Comparison of ENCODE assay signal across 23 cellular contexts in genomic region chr4:52824270-52824602, GRCh38. TPM values are rescaled to one million over a fixed set of nuclear protein-coding genes. Genes with fewer than 3 reads are reported as not detected.
DNase-seq lines count a peak whose midpoint lies in the region; ATAC-seq, FAIRE-seq and TF ChIP-seq lines count a peak whose summit lies in the region.
"Had no signal": no experiment of that assay in that cellular context is flagged by ENCODE, and none has a peak within 500 bp of the region (broad histone marks: within the 10 kb centered on the region; RNA-seq: fewer than 3 reads in every experiment).

No MANE protein-coding gene starts in this region.

- no peak overlapping the region for H3K4me2 ChIP-seq in HepG2 (ENCODE audit: low read depth, low read length)
- H3K4me2 ChIP-seq in fibroblast of lung (ENCODE audit: extremely low read depth, insufficient read depth, low read length): no peak overlapping the region
- H3K4me2 ChIP-seq: GM23338 had no signal

- 95% methylated on average over 5 of the region's 6 CpGs for WGBS in HepG2 (ENCODE audit: low lambda C conversion rate)
- WGBS in right lobe of liver (ENCODE audit: insufficient coverage, low coverage, low lambda C conversion rate, missing lambda C conversion rate): 100% methylated on average over 1 of the region's 6 CpGs
- WGBS in pancreas, 2 donors: 95 to 96% methylated on average over 6 of the region's 6 CpGs

- no peak for TF ChIP-seq RAD21 in HepG2 (CRISPR knock-in tag; IDR thresholded peaks at IDR 0.05)

- H3K4me3 ChIP-seq in HepG2 (replicated peaks in 1 of 3; ENCODE audit: insufficient read depth in 1 of 3, low read depth in 2 of 3, low read length in 3 of 3) (no peak overlapping the region), right lobe of liver (no peak overlapping the region), fibroblast of lung (replicated peaks in 1 of 4; ENCODE audit: control extremely low read depth in 1 of 4, insufficient read depth in 1 of 4, low read depth in 3 of 4, low read length in 4 of 4) (no peak overlapping the region), pancreas (no peak overlapping the region), vagina (no peak overlapping the region)
- H3K4me3 ChIP-seq in effector memory CD4-positive, alpha-beta T cell (ENCODE audit: insufficient read depth, low read depth, low read length, poor library complexity, severe bottlenecking): no peak overlapping the region
- H3K4me3 ChIP-seq: ascending aorta, GM12878, GM23338, skin epidermis, upper lobe of left lung had no signal

- POLR2A ChIA-PET in HepG2 (lab: Yijun Ruan, JAX): interaction anchor here (1.0 kb wide), 1 partner anchor 112 kb away, joined by 3 read pairs; no protein-coding TSS in a partner anchor

- H3K36me3 ChIP-seq in HepG2 (replicated peaks in 1 of 2; ENCODE audit: control insufficient read depth in 1 of 2, insufficient read depth in 2 of 2, low read length in 2 of 2): no peaks in the 10 kb centered on the region
- no peaks in the 10 kb centered on the region for H3K36me3 ChIP-seq in right lobe of liver
- H3K36me3 ChIP-seq in fibroblast of lung (ENCODE audit: control insufficient read depth, insufficient read depth, low read length): no peaks in the 10 kb centered on the region
- no peaks in the 10 kb centered on the region for H3K36me3 ChIP-seq in pancreas
- no peaks in the 10 kb centered on the region for H3K36me3 ChIP-seq in vagina
- no peaks in the 10 kb centered on the region for H3K36me3 ChIP-seq in effector memory CD4-positive, alpha-beta T cell (ENCODE audit: control insufficient read depth, insufficient read depth, low read length)
- H3K36me3 ChIP-seq: ascending aorta, upper lobe of left lung had no signal

- in situ Hi-C loops in HepG2 (cut with HindIII; ENCODE audit: extremely low pct_ligation_motif_present, low pct_unique_long_range_greater_than_20kb): no loop called here

- TF ChIP-seq POLR2A in HepG2 (IDR thresholded peaks at IDR 0.05; ENCODE audit: insufficient read depth in 1 of 2, low read depth in 2 of 2, low read length in 2 of 2) (no peak), right lobe of liver (IDR thresholded peaks at IDR 0.05) (no peak), vagina (IDR thresholded peaks at IDR 0.05) (no peak)

- H3K4me1 ChIP-seq in HepG2 (ENCODE audit: insufficient read depth, low read length) (peaks cover 19% of the 10 kb centered on the region), right lobe of liver (no peaks in the 10 kb centered on the region), fibroblast of lung (ENCODE audit: control insufficient read depth, extremely low read depth, insufficient read depth, low read length) (peaks cover 17% of the 10 kb centered on the region), pancreas (no peaks in the 10 kb centered on the region), vagina (peaks cover 29% of the 10 kb centered on the region)
- H3K4me1 ChIP-seq in effector memory CD4-positive, alpha-beta T cell (ENCODE audit: control insufficient read depth, insufficient read depth, low read length, poor library complexity, severe bottlenecking): peaks cover 7% of the 10 kb centered on the region
- H3K4me1 ChIP-seq: ascending aorta had no signal

- CTCF ChIA-PET in HepG2 (lab: Yijun Ruan, JAX; ENCODE audit: low intra/inter-chr PET ratio, low total read pairs): no interaction called here

- TF ChIP-seq EP300 in HepG2 (IDR thresholded peaks at IDR 0.05; ENCODE audit: low read depth in 2 of 2, low read length in 2 of 2) (no peak), HepG2 (CRISPR knock-in tag; IDR thresholded peaks at IDR 0.05; ENCODE audit: borderline replicate concordance) (no peak)

- H3K27ac ChIP-seq in HepG2 (ENCODE audit: extremely low read length, insufficient read depth, low read length) (no peak overlapping the region), right lobe of liver (no peak overlapping the region), fibroblast of lung (ENCODE audit: insufficient read depth, low read length) (peak overlapping the region; percentile 44), pancreas (peak overlapping the region in 3 of 4 donors; percentile 42 to 60 (median 50)), vagina (peak overlapping the region; percentile 64)
- H3K27ac ChIP-seq in effector memory CD4-positive, alpha-beta T cell (ENCODE audit: insufficient read depth, low read length, poor library complexity, severe bottlenecking): no peak overlapping the region
- H3K27ac ChIP-seq: ascending aorta had no signal

- intact Hi-C loops in HepG2 (cut with micrococcal nuclease; ENCODE audit: unreplicated experiment): no loop called here
- intact Hi-C loops in right lobe of liver (cut with DNase I): no loop called here
- intact Hi-C loops in pancreas (cut with DNase I): no loop called here
- intact Hi-C loops in vagina (cut with DNase I): no loop called here

- no TSS peak for BruUV-seq in HepG2 (replicated peaks; lab: Mats Ljungman, UMichigan)

- TF ChIP-seq CTCF in HepG2 (CRISPR knock-in tag; IDR thresholded peaks at IDR 0.05) (no peak), right lobe of liver (IDR thresholded peaks at IDR 0.05) (no peak), fibroblast of lung (conservative IDR thresholded peaks at IDR 0.05 in 1 of 2, IDR thresholded peaks at IDR 0.05 in 1 of 2; ENCODE audit: low read depth in 1 of 2, low read length in 2 of 2) (no peak), pancreas (IDR thresholded peaks at IDR 0.05) (no peak), vagina (IDR thresholded peaks at IDR 0.05) (no peak)

- no peaks in the 10 kb centered on the region for H3K9me3 ChIP-seq in HepG2 (ENCODE audit: low read length)
- H3K9me3 ChIP-seq in right lobe of liver: no peaks in the 10 kb centered on the region
- H3K9me3 ChIP-seq in fibroblast of lung (ENCODE audit: control insufficient read depth, insufficient read depth, low read depth, low read length): no peaks in the 10 kb centered on the region
- H3K9me3 ChIP-seq in pancreas: no peaks in the 10 kb centered on the region
- H3K9me3 ChIP-seq in vagina: no peaks in the 10 kb centered on the region
- no peaks in the 10 kb centered on the region for H3K9me3 ChIP-seq in effector memory CD4-positive, alpha-beta T cell (ENCODE audit: control insufficient read depth, low read length)
- H3K9me3 ChIP-seq: ascending aorta, upper lobe of left lung had no signal

- H3K27me3 ChIP-seq in HepG2 (ENCODE audit: control insufficient read depth in 1 of 2, insufficient read depth in 2 of 2, low read length in 2 of 2) (no peaks in the 10 kb centered on the region), right lobe of liver (no peaks in the 10 kb centered on the region), fibroblast of lung (ENCODE audit: control insufficient read depth, insufficient read depth, low read length) (no peaks in the 10 kb centered on the region), pancreas (no peaks in the 10 kb centered on the region), vagina (no peaks in the 10 kb centered on the region)
- no peaks in the 10 kb centered on the region for H3K27me3 ChIP-seq in effector memory CD4-positive, alpha-beta T cell (replicated peaks; ENCODE audit: control insufficient read depth, insufficient read depth, low read length, poor library complexity, severe bottlenecking)
- H3K27me3 ChIP-seq: ascending aorta, upper lobe of left lung had no signal

- no peak overlapping the region for H2AFZ ChIP-seq in HepG2 (ENCODE audit: low read length)
- no peak overlapping the region for H2AFZ ChIP-seq in fibroblast of lung (ENCODE audit: low read length)

- FAIRE-seq in HepG2 (lab: Jason Lieb, UNC) (no peak), pancreas (lab: Jason Lieb, UNC) (no peak)
- FAIRE-seq: GM12878, GM19239, TTC549 had no signal

- no peak for ATAC-seq in HepG2
- ATAC-seq in right lobe of liver: no peak
- no peak for ATAC-seq in pancreas
- ATAC-seq: GM12878, GM23338 had no signal

- H3K79me2 ChIP-seq in HepG2 (ENCODE audit: insufficient read depth, low read length): no peaks in the 10 kb centered on the region
- H3K79me2 ChIP-seq in fibroblast of lung (ENCODE audit: control insufficient read depth, insufficient read depth, low read length): no peaks in the 10 kb centered on the region

- DNase-seq in HepG2 (ENCODE audit: low spot score) (no peak), right lobe of liver (no peak), fibroblast of lung (ENCODE audit: low read depth in 2 of 2) (no peak), pancreas (no peak), vagina (ENCODE audit: extremely low spot score in 2 of 2) (peak in 1 of 2 donors; percentile 82), inferior parietal cortex (ENCODE audit: extremely low spot score) (no peak), NCI-H1694 (lab: John Stamatoyannopoulos, UW) (no peak)
- no peak for DNase-seq in effector memory CD4-positive, alpha-beta T cell
- DNase-seq: activated CD4-positive, alpha-beta T cell treated with anti-CD3 and anti-CD28 coated beads for 4 hours; activated naive CD4-positive, alpha-beta T cell treated with Interleukin-2 at 50 U/mL for 16 hours; CD4-positive, alpha-beta memory T cell; effector CD8-positive, alpha-beta T cell; head of caudate nucleus; KBM-7; NCI-H187 treated with DMSO at 0.1 percent for 48 hours; stimulated activated CD4-positive, alpha-beta T cell treated with anti-CD3 and anti-CD28 coated beads, Interleukin-2, amount 100 ng/mL, for 48 hours had no signal

- H4K20me1 ChIP-seq in HepG2 (ENCODE audit: insufficient read depth, low read length) (no peaks in the 10 kb centered on the region), fibroblast of lung (ENCODE audit: control insufficient read depth, extremely low read depth, insufficient read depth, low read length) (no peaks in the 10 kb centered on the region)

- no peak overlapping the region for H3K9ac ChIP-seq in HepG2 (ENCODE audit: insufficient read depth, low read depth, low read length)
- no peak overlapping the region for H3K9ac ChIP-seq in fibroblast of lung (ENCODE audit: insufficient read depth, low read length)

RNA-seq across cellular contexts. Expression of gene RASL11B, which starts 37.9 kb away (rescaled TPM):
- total RNA-seq in HepG2 (2016; rRNA removed; fragmentation: Illumina TruSeq; extraction: Trizol): 0.07 TPM in 1 of 2 replicates, not detected in the other
- total RNA-seq in HepG2 (2016; cell fraction: cytosol; rRNA removed; fragmentation: Illumina TruSeq; extraction: Trizol; ENCODE audit: low read depth): not detected in 2 replicates
- not detected in 2 replicates for total RNA-seq in HepG2 (2016; cell fraction: insoluble cytoplasmic fraction; rRNA removed; fragmentation: Illumina TruSeq; extraction: Trizol)
- total RNA-seq in HepG2 (2016; cell fraction: membrane; rRNA removed; fragmentation: Illumina TruSeq; extraction: Trizol): not detected in 2 replicates
- total RNA-seq in HepG2 (2016; cell fraction: nucleus; rRNA removed; fragmentation: Illumina TruSeq; extraction: Trizol): not detected in 2 replicates
- polyA plus RNA-seq in HepG2 (2011; rRNA removed): 0.12 and 0.20 TPM in 2 replicates
- 0.03 and 0.08 TPM in 2 replicates for polyA plus RNA-seq in HepG2 (2011; cell fraction: cytosol; rRNA removed)
- polyA plus RNA-seq in HepG2 (2011; cell fraction: nucleus; rRNA removed): 0.07 TPM in 1 of 2 replicates, not detected in the other
- not detected in 2 replicates for polyA plus RNA-seq in HepG2 (2012)
- polyA plus RNA-seq in HepG2 (2016; cell fraction: cytosol; fragmentation: Illumina TruSeq; extraction: Trizol; ENCODE audit: low read depth): not detected in 2 replicates
- 0.19 TPM in 1 of 2 replicates, not detected in the other for polyA plus RNA-seq in HepG2 (2016; cell fraction: insoluble cytoplasmic fraction; fragmentation: Illumina TruSeq; extraction: Trizol; ENCODE audit: low read depth)
- not detected in 2 replicates for polyA plus RNA-seq in HepG2 (2016; cell fraction: membrane; fragmentation: Illumina TruSeq; extraction: Trizol; ENCODE audit: low read depth)
- not detected in 2 replicates for polyA plus RNA-seq in HepG2 (2016; cell fraction: nucleus; fragmentation: Illumina TruSeq; extraction: Trizol; ENCODE audit: insufficient read depth, low read depth)
- polyA minus RNA-seq in HepG2 (2011; rRNA and poly(A)+ RNA removed; ENCODE audit: low replicate concordance): not detected in 2 replicates
- not detected in 2 replicates for polyA minus RNA-seq in HepG2 (2011; cell fraction: cytosol; rRNA and poly(A)+ RNA removed)
- not detected in 2 replicates for polyA minus RNA-seq in HepG2 (2011; cell fraction: nucleus; rRNA and poly(A)+ RNA removed)
- 1 to 10 TPM in 1 of 6 experiments, under 1 TPM in 5; 0.26 to 1.3 (median 0.37) TPM for total RNA-seq in right lobe of liver
- total RNA-seq in fibroblast of lung: 0.26 and 2.1 TPM in 2 replicates
- 2.3 and 15.2 TPM in 2 replicates for polyA plus RNA-seq in fibroblast of lung
- polyA plus RNA-seq in fibroblast of lung (2012): 1.6 and 9.0 TPM in 2 replicates
- polyA minus RNA-seq in fibroblast of lung (ENCODE audit: low replicate concordance): 1.6 and 5.9 TPM in 2 replicates
- 1 to 10 TPM in 1 of 6 donors, under 1 TPM in 4, not detected in 1; 0.19 to 2.3 (median 0.52) TPM for total RNA-seq in pancreas
- under 1 TPM; 0.76 to 0.87 TPM for polyA plus RNA-seq in pancreas
- total RNA-seq in vagina: 9.3 TPM
- total RNA-seq: ascending aorta; CD4-positive, alpha-beta memory T cell had no signal

Comparison
In these comparisons a context has a peak if more than half of its experiments do, and no peak if none do; other contexts are left out.
1. H3K27ac ChIP-seq: peak in fibroblast of lung (single experiment), pancreas (3 of 4) and vagina (single experiment); none in HepG2 (single experiment), right lobe of liver (0 of 3) and effector memory CD4-positive, alpha-beta T cell (single experiment).